In genomic region chr3:15491143-15491542, GRCh38 we compare ENCODE assay signal across 16 cellular contexts.
"Had no signal": no experiment of that assay in that cellular context is flagged by ENCODE, and none has a peak within 500 bp of the region (broad histone marks: within the 10 kb centered on the region; RNA-seq: fewer than 3 reads in every experiment).

No MANE protein-coding gene starts in this region.

- FAIRE-seq: endometrium, keratinocyte had no signal

- DNase-seq: activated B cell treated with CpG ODN at 0.5 μM for 24 hours; activated CD4-positive, alpha-beta T cell treated with anti-CD3 and anti-CD28 coated beads for 36 hours; activated CD4-positive, alpha-beta T cell treated with anti-CD3 and anti-CD28 coated beads, Interleukin-2, amount 50 U/mL, for 48 hours; activated gamma-delta T cell; activated T-cell treated with anti-CD3 and anti-CD28 coated beads for 4 hours; aorta; caudate nucleus; effector CD4-positive, alpha-beta T cell; heart left ventricle; left colon; nucleus accumbens; right cardiac atrium; stimulated activated CD4-positive, alpha-beta T cell treated with anti-CD3 and anti-CD28 coated beads, Interleukin-4, amount 100 ng/mL, for 24 hours; stimulated activated naive CD4-positive, alpha-beta T cell treated with Interleukin-2 at 50 U/mL for 16 hours had no signal

- ATAC-seq: activated CD4-positive, alpha-beta T cell treated with anti-CD3 and anti-CD28 coated beads for 36 hours; heart left ventricle; left colon; right cardiac atrium had no signal
